In genomic region chr3:46936733-46937250, GRCh38 we compare ENCODE assay signal across 11 cellular contexts. TPM values are rescaled to one million over a fixed set of nuclear protein-coding genes. Genes with fewer than 3 reads are reported as not detected.
DNase-seq lines count a peak whose midpoint lies in the region; ATAC-seq and TF ChIP-seq lines count a peak whose summit lies in the region.
"Had no signal": no experiment of that assay in that cellular context is flagged by ENCODE, and none has a peak within 500 bp of the region (broad histone marks: within the 10 kb centered on the region; RNA-seq: fewer than 3 reads in every experiment).

No MANE protein-coding gene starts in this region.

- ATAC-seq in RWPE2 (ENCODE audit: low read depth), result no peak
- ATAC-seq in stimulated activated effector memory CD8-positive, alpha-beta T cell treated with anti-CD3 and anti-CD28 coated beads, Interleukin-12 subunit alpha, Interleukin-12 subunit beta, amount 100 ng/mL, for 72 hours, result no peak

- H3K36me3 Mint-ChIP-seq in Calu3 (ENCODE audit: insufficient read depth, unreplicated experiment), result peaks cover 58% of the 10 kb centered on the region
- peaks cover 72% of the 10 kb centered on the region for H3K36me3 Mint-ChIP-seq in stimulated activated effector memory CD8-positive, alpha-beta T cell treated with anti-CD3 and anti-CD28 coated beads, Interleukin-12 subunit alpha, Interleukin-12 subunit beta, amount 100 ng/mL, for 72 hours
- peaks cover 24% of the 10 kb centered on the region for H3K36me3 Mint-ChIP-seq in activated CD4-positive, alpha-beta memory T cell treated with anti-CD3 and anti-CD28 coated beads for 36 hours

- peaks cover 41% of the 10 kb centered on the region for H3K4me1 ChIP-seq in RWPE2 (ENCODE audit: insufficient read depth, poor library complexity, severe bottlenecking)

- intact Hi-C loops in Calu3 (cut with micrococcal nuclease; ENCODE audit: unreplicated experiment) (no loop called here), lower leg skin (cut with DNase I; ENCODE audit: low total_unique reads) (no loop called here)
- intact Hi-C loops in activated CD4-positive, alpha-beta memory T cell treated with anti-CD3 and anti-CD28 coated beads for 36 hours (cut with micrococcal nuclease), result no loop called here

- peak overlapping the region; percentile 50 for H3K27ac Mint-ChIP-seq in Calu3 (ENCODE audit: unreplicated experiment)
- peak overlapping the region; percentile 80 for H3K27ac Mint-ChIP-seq in stimulated activated effector memory CD8-positive, alpha-beta T cell treated with anti-CD3 and anti-CD28 coated beads, Interleukin-12 subunit alpha, Interleukin-12 subunit beta, amount 100 ng/mL, for 72 hours
- H3K27ac Mint-ChIP-seq in activated CD4-positive, alpha-beta memory T cell treated with anti-CD3 and anti-CD28 coated beads for 36 hours, result no peak overlapping the region

- H3K4me3 ChIP-seq in RWPE2 (ENCODE audit: severe bottlenecking) (no peak overlapping the region), lower leg skin (ENCODE audit: low read depth, poor library complexity, severe bottlenecking) (no peak overlapping the region)

- DNase-seq in Calu3 (no peak), RWPE2 (ENCODE audit: low spot score) (no peak), hepatic stellate cell (ENCODE audit: low spot score) (peak; percentile 57), NK-92 (lab: John Stamatoyannopoulos, UW; ENCODE audit: unreplicated experiment) (no peak), lower leg skin (ENCODE audit: low spot score in 2 of 2) (no peak), NCI-H1105 (lab: John Stamatoyannopoulos, UW) (no peak)
- no peak for DNase-seq in stimulated activated effector memory CD8-positive, alpha-beta T cell treated with anti-CD3 and anti-CD28 coated beads, Interleukin-12 subunit alpha, Interleukin-12 subunit beta, amount 100 ng/mL, for 72 hours (ENCODE audit: low spot score in 2 of 2)
- no peak for DNase-seq in activated CD4-positive, alpha-beta memory T cell treated with anti-CD3 and anti-CD28 coated beads for 36 hours
- DNase-seq: midbrain, NCI-H510A treated with DMSO at 0.1 percent for 48 hours had no signal

- peaks cover 55% of the 10 kb centered on the region for H3K4me1 Mint-ChIP-seq in Calu3 (ENCODE audit: low read depth, unreplicated experiment)
- H3K4me1 Mint-ChIP-seq in stimulated activated effector memory CD8-positive, alpha-beta T cell treated with anti-CD3 and anti-CD28 coated beads, Interleukin-12 subunit alpha, Interleukin-12 subunit beta, amount 100 ng/mL, for 72 hours, result peaks cover 59% of the 10 kb centered on the region
- peaks cover 37% of the 10 kb centered on the region for H3K4me1 Mint-ChIP-seq in activated CD4-positive, alpha-beta memory T cell treated with anti-CD3 and anti-CD28 coated beads for 36 hours (ENCODE audit: low read depth)

- H3K27me3 Mint-ChIP-seq in Calu3 (ENCODE audit: unreplicated experiment), result no peaks in the 10 kb centered on the region
- H3K27me3 Mint-ChIP-seq in activated CD4-positive, alpha-beta memory T cell treated with anti-CD3 and anti-CD28 coated beads for 36 hours, result no peaks in the 10 kb centered on the region
- H3K27me3 Mint-ChIP-seq: activated naive CD8-positive, alpha-beta T cell had no signal

- POLR2A ChIA-PET in activated CD4-positive, alpha-beta memory T cell treated with anti-CD3 and anti-CD28 coated beads for 36 hours (lab: Charles Lee), result interaction anchor here (1.2 kb wide), 1 partner anchor 10 kb away, joined by 3 read pairs; no protein-coding TSS in a partner anchor

- H3K27ac ChIP-seq in RWPE2 (ENCODE audit: poor library complexity, severe bottlenecking), result peak overlapping the region; percentile 84

- H3K9me3 Mint-ChIP-seq in Calu3 (ENCODE audit: low read depth, unreplicated experiment), result no peaks in the 10 kb centered on the region
- H3K9me3 Mint-ChIP-seq in stimulated activated effector memory CD8-positive, alpha-beta T cell treated with anti-CD3 and anti-CD28 coated beads, Interleukin-12 subunit alpha, Interleukin-12 subunit beta, amount 100 ng/mL, for 72 hours, result no peaks in the 10 kb centered on the region
- H3K9me3 Mint-ChIP-seq in activated CD4-positive, alpha-beta memory T cell treated with anti-CD3 and anti-CD28 coated beads for 36 hours, result no peaks in the 10 kb centered on the region

- no peaks in the 10 kb centered on the region for H3K27me3 ChIP-seq in RWPE2 (ENCODE audit: insufficient read depth, poor library complexity, severe bottlenecking)

- peaks cover 43% of the 10 kb centered on the region for H3K36me3 ChIP-seq in RWPE2 (ENCODE audit: low read depth)

- CTCF ChIA-PET in Calu3 (lab: Charles Lee), result interaction anchor here (0.9 to 1.9 kb wide), 2 partner anchors 34 to 40 kb away, joined by 3 to 10 read pairs; partner anchors contain the start of gene CCDC12
- CTCF ChIA-PET in activated CD4-positive, alpha-beta memory T cell treated with anti-CD3 and anti-CD28 coated beads for 36 hours (lab: Charles Lee), result interaction anchor here (1.4 to 1.8 kb wide), 2 partner anchors 13 to 41 kb away, joined by 3 to 5 read pairs; no protein-coding TSS in a partner anchor

- no peaks in the 10 kb centered on the region for H3K9me3 ChIP-seq in RWPE2 (ENCODE audit: severe bottlenecking)

- 82 to 86% methylated on average over 5 of the region's 5 CpGs for WGBS in lower leg skin, 2 donors

- no peak overlapping the region for H3K4me3 Mint-ChIP-seq in Calu3 (ENCODE audit: low read depth, unreplicated experiment)
- no peak overlapping the region for H3K4me3 Mint-ChIP-seq in stimulated activated effector memory CD8-positive, alpha-beta T cell treated with anti-CD3 and anti-CD28 coated beads, Interleukin-12 subunit alpha, Interleukin-12 subunit beta, amount 100 ng/mL, for 72 hours
- H3K4me3 Mint-ChIP-seq in activated CD4-positive, alpha-beta memory T cell treated with anti-CD3 and anti-CD28 coated beads for 36 hours, result no peak overlapping the region
- H3K4me3 Mint-ChIP-seq: activated naive CD8-positive, alpha-beta T cell had no signal

- no TSS peak for BruUV-seq in Calu3 (replicated peaks; lab: Mats Ljungman, UMichigan)

- no peak for TF ChIP-seq POLR2A in lower leg skin (IDR thresholded peaks at IDR 0.05)

- TF ChIP-seq CTCF in Calu3 (IDR thresholded peaks at IDR 0.05; ENCODE audit: unreplicated experiment) (no peak), RWPE2 (IDR thresholded peaks at IDR 0.05; ENCODE audit: poor library complexity, severe bottlenecking) (no peak), lower leg skin (IDR thresholded peaks at IDR 0.05) (no peak)

RNA-seq across cellular contexts. Expression of gene CCDC12, which starts 39.8 kb away (rescaled TPM):
- total RNA-seq in Calu3 (2022) (47.3 and 47.5 TPM in 2 replicates), lower leg skin (100 to 1,000 TPM in 1 of 4 donors, 10 to 100 TPM in 3; 64.6 to 101 (median 82.5) TPM)
- 10 to 100 TPM; 44.3 to 49.9 TPM for total RNA-seq in activated CD4-positive, alpha-beta memory T cell treated with anti-CD3 and anti-CD28 coated beads for 36 hours

RNA-seq across cellular contexts. Expression of gene NBEAL2, which starts 42.7 kb away (rescaled TPM):
- 115 and 143 TPM in 2 replicates for total RNA-seq in Calu3 (2022)
- 100 to 1,000 TPM; 114 to 117 TPM for total RNA-seq in activated CD4-positive, alpha-beta memory T cell treated with anti-CD3 and anti-CD28 coated beads for 36 hours
- total RNA-seq in lower leg skin, result 100 to 1,000 TPM; 176 to 519 (median 217) TPM

RNA-seq across cellular contexts. Expression of gene PTH1R, which starts 59.3 kb away (rescaled TPM):
- total RNA-seq in Calu3 (2022) (not detected in 2 replicates), lower leg skin (1 to 10 TPM; 1.8 to 5.4 (median 2.5) TPM)
- total RNA-seq in activated CD4-positive, alpha-beta memory T cell treated with anti-CD3 and anti-CD28 coated beads for 36 hours, result not detected
